Comparison of ENCODE assay signal across 1 cellular context in the genomic region with DNA sequence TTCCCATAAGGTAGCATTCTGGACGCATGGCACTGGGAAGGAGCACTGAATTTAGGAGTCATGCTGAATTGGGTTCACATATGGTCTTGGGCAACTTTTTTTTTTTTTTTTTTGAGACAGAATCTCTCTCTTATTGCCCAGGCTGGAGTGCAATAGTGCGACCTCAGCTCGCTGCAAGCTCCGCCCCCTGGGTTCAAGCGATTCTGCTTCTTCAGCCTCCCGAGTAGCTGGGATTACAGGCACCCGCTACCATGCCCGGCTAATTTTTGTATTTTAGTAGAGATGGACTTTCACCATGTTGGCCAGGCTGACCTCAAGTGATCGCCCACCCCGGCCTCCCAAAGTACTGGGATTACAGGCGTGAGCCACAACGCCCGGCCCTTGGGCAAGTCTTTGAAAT.
TF ChIP-seq lines count a peak whose summit lies in the region.

No MANE protein-coding gene starts in this region.

TF ChIP-seq in GM12878, 131 proteins besides CTCF, POLR2A, EP300 and RAD21 (continued from another document):
- TF ChIP-seq POU2F2 (IDR thresholded peaks at IDR 0.05; ENCODE audit: borderline replicate concordance, low read depth, low read length): no peak
- TF ChIP-seq, protein P1, sequence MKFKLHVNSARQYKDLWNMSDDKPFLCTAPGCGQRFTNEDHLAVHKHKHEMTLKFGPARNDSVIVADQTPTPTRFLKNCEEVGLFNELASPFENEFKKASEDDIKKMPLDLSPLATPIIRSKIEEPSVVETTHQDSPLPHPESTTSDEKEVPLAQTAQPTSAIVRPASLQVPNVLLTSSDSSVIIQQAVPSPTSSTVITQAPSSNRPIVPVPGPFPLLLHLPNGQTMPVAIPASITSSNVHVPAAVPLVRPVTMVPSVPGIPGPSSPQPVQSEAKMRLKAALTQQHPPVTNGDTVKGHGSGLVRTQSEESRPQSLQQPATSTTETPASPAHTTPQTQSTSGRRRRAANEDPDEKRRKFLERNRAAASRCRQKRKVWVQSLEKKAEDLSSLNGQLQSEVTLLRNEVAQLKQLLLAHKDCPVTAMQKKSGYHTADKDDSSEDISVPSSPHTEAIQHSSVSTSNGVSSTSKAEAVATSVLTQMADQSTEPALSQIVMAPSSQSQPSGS (IDR thresholded peaks at IDR 0.05; ENCODE audit: low read length): no peak
- TF ChIP-seq, protein P2, sequence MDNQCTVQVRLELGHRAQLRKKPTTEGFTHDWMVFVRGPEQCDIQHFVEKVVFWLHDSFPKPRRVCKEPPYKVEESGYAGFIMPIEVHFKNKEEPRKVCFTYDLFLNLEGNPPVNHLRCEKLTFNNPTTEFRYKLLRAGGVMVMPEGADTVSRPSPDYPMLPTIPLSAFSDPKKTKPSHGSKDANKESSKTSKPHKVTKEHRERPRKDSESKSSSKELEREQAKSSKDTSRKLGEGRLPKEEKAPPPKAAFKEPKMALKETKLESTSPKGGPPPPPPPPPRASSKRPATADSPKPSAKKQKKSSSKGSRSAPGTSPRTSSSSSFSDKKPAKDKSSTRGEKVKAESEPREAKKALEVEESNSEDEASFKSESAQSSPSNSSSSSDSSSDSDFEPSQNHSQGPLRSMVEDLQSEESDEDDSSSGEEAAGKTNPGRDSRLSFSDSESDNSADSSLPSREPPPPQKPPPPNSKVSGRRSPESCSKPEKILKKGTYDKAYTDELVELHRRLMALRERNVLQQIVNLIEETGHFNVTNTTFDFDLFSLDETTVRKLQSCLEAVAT (IDR thresholded peaks at IDR 0.05): peak; percentile 51; the same call in 1 of the 2 replicates
- no peak for TF ChIP-seq SP1 (IDR thresholded peaks at IDR 0.05; ENCODE audit: low read depth, low read length)
